ENCODE assay signal across 8 cellular contexts in the genomic region with DNA sequence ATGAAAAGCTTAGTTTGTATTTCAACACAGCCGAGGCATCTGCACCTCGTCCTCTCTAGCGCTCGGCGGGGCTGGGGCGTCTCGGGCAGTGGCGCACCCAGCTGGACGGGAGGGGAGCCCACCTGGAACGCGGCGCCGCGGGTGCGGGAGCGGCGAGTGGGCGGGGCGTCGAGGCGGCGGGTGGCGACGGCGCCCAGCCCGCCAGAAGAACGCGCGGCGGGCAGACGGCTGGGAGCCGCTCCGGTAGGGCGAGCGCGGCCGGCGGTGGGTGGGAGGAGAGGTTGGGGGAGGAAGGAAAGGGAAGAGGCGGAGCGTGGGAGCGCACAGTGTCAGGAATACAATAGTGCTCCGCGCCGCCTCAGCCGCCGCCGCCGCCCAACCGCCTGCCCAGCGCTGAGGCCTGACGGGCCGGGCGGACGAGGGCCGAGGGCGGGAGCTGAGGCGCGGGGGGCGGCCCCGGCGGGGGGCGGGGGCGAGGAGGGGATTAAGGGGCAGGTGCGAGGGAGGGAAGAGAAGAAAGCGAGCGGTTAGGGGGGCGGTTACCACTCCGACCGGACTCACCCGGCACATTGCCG. TPM values are rescaled to one million over a fixed set of nuclear protein-coding genes. Genes with fewer than 3 reads are reported as not detected.
A peak's percentile ranks its signal among the peaks of the same experiment; 100 is the strongest.
DNase-seq lines count a peak whose midpoint lies in the region; ATAC-seq and TF ChIP-seq lines count a peak whose summit lies in the region.

Gene JADE3, plus strand, starts transcription at position 324 of the 575 bp plus-strand sequence. CDS start 72,474 bp downstream, outside the sequence.

- peaks cover 0 to 13% (median 0%) of the 10 kb centered on the region in 5 donors for H3K27me3 ChIP-seq in subcutaneous abdominal adipose tissue (ENCODE audit: control insufficient read depth in 5 of 5, insufficient read depth in 4 of 5, low read length in 5 of 5)

- H3K27ac ChIP-seq in epithelial cell of prostate (peak within 1 kb of the TSS; percentile 37), subcutaneous abdominal adipose tissue (ENCODE audit: low read depth, low read length) (peak within 1 kb of the TSS; percentile 50)

- no peaks in the 10 kb centered on the region for H3K27me3 Mint-ChIP-seq in mesothelial cell of epicardium (ENCODE audit: low read depth)

- H3K36me3 ChIP-seq in ES-I3 (ENCODE audit: insufficient read depth, low read length) (no peaks in the 10 kb centered on the region), subcutaneous abdominal adipose tissue (ENCODE audit: control insufficient read depth in 5 of 5, insufficient read depth in 5 of 5, low read length in 5 of 5) (peaks cover 0 to 2% (median 0%) of the 10 kb centered on the region in 5 donors)

- no peaks in the 10 kb centered on the region for H3K9me3 ChIP-seq in ES-I3 (ENCODE audit: control insufficient read depth, insufficient read depth, low read length)
- H3K9me3 ChIP-seq in subcutaneous abdominal adipose tissue (ENCODE audit: control insufficient read depth in 5 of 5, low read length in 5 of 5): peaks cover 0 to 6% (median 2%) of the 10 kb centered on the region in 5 donors

- H3K4me1 ChIP-seq in ES-I3 (ENCODE audit: insufficient read depth, low read length) (no peaks in the 10 kb centered on the region), subcutaneous abdominal adipose tissue (ENCODE audit: control insufficient read depth in 5 of 5, insufficient read depth in 5 of 5, low read length in 5 of 5) (peaks cover 0 to 10% (median 8%) of the 10 kb centered on the region in 5 donors)

- H3K4me3 ChIP-seq in subcutaneous abdominal adipose tissue (ENCODE audit: low read depth in 1 of 5, low read length in 5 of 5): peak within 1 kb of the TSS in 4 of 5 donors; percentile 49 to 68 (median 66)

- H3K4me1 Mint-ChIP-seq in mesothelial cell of epicardium: peaks cover 13% of the 10 kb centered on the region

- peak within 1 kb of the TSS; percentile 69 for H3K9ac ChIP-seq in ES-I3 (ENCODE audit: low read depth, low read length)
- peak within 1 kb of the TSS; percentile 39 to 98 (median 57) for H3K9ac ChIP-seq in subcutaneous abdominal adipose tissue (ENCODE audit: low read length in 5 of 5)

- no peak within 1 kb of the TSS for H3K27ac Mint-ChIP-seq in mesothelial cell of epicardium

- peak within 1 kb of the TSS; percentile 86 for H3K4me3 Mint-ChIP-seq in mesothelial cell of epicardium

- no peaks in the 10 kb centered on the region for H3K36me3 Mint-ChIP-seq in mesothelial cell of epicardium

- ATAC-seq in HG03175 (IDR thresholded peaks at IDR 0.05; ENCODE audit: unreplicated experiment) (peak; percentile 38), HG02973 (IDR thresholded peaks at IDR 0.05; ENCODE audit: unreplicated experiment) (no peak)

- peaks cover 25% of the 10 kb centered on the region for H3K9me3 Mint-ChIP-seq in mesothelial cell of epicardium

- TF ChIP-seq CTCF in mesothelial cell of epicardium (IDR thresholded peaks at IDR 0.05; ENCODE audit: unreplicated experiment): no peak

- DNase-seq in NCI-H460 (ENCODE audit: extremely low read depth, low read depth) (peak; percentile 67), epithelial cell of prostate (ENCODE audit: low read depth, low spot score) (no peak), mesothelial cell of epicardium (ENCODE audit: low spot score in 2 of 2, unreplicated experiment in 2 of 2) (peak; percentile 46 to 71)
- peak; percentile 6 to 11 for DNase-seq in activated CD4-positive, alpha-beta T cell treated with anti-CD3 and anti-CD28 coated beads, Interleukin-2, amount 50 U/mL, for 4 hours

RNA-seq across cellular contexts. Expression of gene JADE3, which starts in this region (rescaled TPM):
- 9.6 and 9.8 TPM in 2 replicates for total RNA-seq in NCI-H460 (2014; rRNA removed; shearing (Covaris generic))
- 4.8 and 9.2 TPM in 2 replicates for polyA plus RNA-seq in NCI-H460 (2014; cell fraction: nucleus; rRNA removed)
- 15.5 to 16.4 TPM (median 16.4 TPM) in 3 replicates for total RNA-seq in mesothelial cell of epicardium
